ENCODE assay signal across 2 cellular contexts in genomic region chr12:57118711-57119271, GRCh38.
TF ChIP-seq lines count a peak whose summit lies in the region.

No MANE protein-coding gene starts in this region.

TF ChIP-seq in GM12891, 5 proteins besides CTCF, POLR2A, EP300 and RAD21:
- no peak for TF ChIP-seq POLR2AphosphoS5 (IDR thresholded peaks at IDR 0.05; ENCODE audit: low read depth, low read length)
- no peak for TF ChIP-seq POU2F2 (IDR thresholded peaks at IDR 0.05; ENCODE audit: low read depth, low read length)
- no peak for TF ChIP-seq TAF1 (IDR thresholded peaks at IDR 0.05; ENCODE audit: low read depth, low read length)
- peak; percentile 45; the same call in 1 of the 2 replicates for TF ChIP-seq SPI1 (IDR thresholded peaks at IDR 0.05; ENCODE audit: low read depth, low read length)

TF ChIP-seq in K562, 482 proteins besides CTCF, POLR2A, EP300 and RAD21:
- TF ChIP-seq, protein P1, sequence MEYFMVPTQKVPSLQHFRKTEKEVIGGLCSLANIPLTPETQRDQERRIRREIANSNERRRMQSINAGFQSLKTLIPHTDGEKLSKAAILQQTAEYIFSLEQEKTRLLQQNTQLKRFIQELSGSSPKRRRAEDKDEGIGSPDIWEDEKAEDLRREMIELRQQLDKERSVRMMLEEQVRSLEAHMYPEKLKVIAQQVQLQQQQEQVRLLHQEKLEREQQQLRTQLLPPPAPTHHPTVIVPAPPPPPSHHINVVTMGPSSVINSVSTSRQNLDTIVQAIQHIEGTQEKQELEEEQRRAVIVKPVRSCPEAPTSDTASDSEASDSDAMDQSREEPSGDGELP (CRISPR knock-in tag; IDR thresholded peaks at IDR 0.05; ENCODE audit: borderline replicate concordance), result peak; percentile 32; the same call in 1 of the 2 replicates
- no peak for TF ChIP-seq ZNF143 (CRISPR knock-in tag; IDR thresholded peaks at IDR 0.05)
- TF ChIP-seq HDAC2 (IDR thresholded peaks at IDR 0.05), result no peak
- peak; percentile 14 to 28; a peak in 1 of 4 replicates for TF ChIP-seq KDM1A (IDR thresholded peaks at IDR 0.05)
- TF ChIP-seq ZNF644 (tag; IDR thresholded peaks at IDR 0.05; ENCODE audit: low read depth), result no peak
- TF ChIP-seq SAP30 (IDR thresholded peaks at IDR 0.05; ENCODE audit: borderline replicate concordance, insufficient read depth, low read depth, low read length, poor library complexity, severe bottlenecking), result no peak
- TF ChIP-seq, protein P2, sequence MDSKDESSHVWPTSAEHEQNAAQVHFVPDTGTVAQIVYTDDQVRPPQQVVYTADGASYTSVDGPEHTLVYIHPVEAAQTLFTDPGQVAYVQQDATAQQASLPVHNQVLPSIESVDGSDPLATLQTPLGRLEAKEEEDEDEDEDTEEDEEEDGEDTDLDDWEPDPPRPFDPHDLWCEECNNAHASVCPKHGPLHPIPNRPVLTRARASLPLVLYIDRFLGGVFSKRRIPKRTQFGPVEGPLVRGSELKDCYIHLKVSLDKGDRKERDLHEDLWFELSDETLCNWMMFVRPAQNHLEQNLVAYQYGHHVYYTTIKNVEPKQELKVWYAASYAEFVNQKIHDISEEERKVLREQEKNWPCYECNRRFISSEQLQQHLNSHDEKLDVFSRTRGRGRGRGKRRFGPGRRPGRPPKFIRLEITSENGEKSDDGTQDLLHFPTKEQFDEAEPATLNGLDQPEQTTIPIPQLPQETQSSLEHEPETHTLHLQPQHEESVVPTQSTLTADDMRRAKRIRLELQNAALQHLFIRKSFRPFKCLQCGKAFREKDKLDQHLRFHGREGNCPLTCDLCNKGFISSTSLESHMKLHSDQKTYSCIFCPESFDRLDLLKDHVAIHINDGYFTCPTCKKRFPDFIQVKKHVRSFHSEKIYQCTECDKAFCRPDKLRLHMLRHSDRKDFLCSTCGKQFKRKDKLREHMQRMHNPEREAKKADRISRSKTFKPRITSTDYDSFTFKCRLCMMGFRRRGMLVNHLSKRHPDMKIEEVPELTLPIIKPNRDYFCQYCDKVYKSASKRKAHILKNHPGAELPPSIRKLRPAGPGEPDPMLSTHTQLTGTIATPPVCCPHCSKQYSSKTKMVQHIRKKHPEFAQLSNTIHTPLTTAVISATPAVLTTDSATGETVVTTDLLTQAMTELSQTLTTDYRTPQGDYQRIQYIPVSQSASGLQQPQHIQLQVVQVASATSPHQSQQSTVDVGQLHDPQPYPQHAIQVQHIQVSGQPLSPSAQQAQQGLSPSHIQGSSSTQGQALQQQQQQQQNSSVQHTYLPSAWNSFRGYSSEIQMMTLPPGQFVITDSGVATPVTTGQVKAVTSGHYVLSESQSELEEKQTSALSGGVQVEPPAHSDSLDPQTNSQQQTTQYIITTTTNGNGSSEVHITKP (IDR thresholded peaks at IDR 0.05; ENCODE audit: partially characterized antibody), result peak; percentile 28
TF ChIP-seq in K562: peak in this region for 3.
